In the genomic region with DNA sequence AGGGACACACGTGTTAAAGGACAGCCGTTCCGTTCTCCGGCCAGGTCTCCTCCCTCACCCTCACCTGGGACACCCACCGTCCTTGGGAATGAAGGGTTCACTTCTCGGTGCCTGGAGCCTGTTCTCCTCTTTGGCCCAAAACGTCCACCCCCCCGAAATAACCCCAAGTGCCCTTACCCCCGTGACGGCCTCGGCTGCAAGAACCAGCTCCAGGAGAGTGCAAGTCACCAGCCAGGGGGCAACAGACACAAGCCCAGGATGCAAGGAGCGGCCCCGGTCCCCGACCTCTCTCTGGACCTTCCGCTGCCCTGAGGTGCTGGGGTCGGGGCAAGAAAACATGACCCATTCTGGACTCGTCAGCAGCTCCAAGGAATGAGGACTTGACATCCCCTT, we compare ENCODE assay signal across 33 cellular contexts. TPM values are rescaled to one million over a fixed set of nuclear protein-coding genes. Genes with fewer than 3 reads are reported as not detected.
A peak's percentile ranks its signal among the peaks of the same experiment; 100 is the strongest.
DNase-seq lines count a peak whose midpoint lies in the region; ATAC-seq, FAIRE-seq and TF ChIP-seq lines count a peak whose summit lies in the region.
"Had no signal": no experiment of that assay in that cellular context is flagged by ENCODE, and none has a peak within 500 bp of the region (broad histone marks: within the 10 kb centered on the region; RNA-seq: fewer than 3 reads in every experiment).

No MANE protein-coding gene starts in this region.

- TF ChIP-seq POLR2A in endothelial cell of umbilical vein (IDR thresholded peaks at IDR 0.05; ENCODE audit: low read depth, low read length) = no peak

- no peak overlapping the region for H3K18ac ChIP-seq in H9 (ENCODE audit: insufficient read length, low read depth, low read length)

- H3K23ac ChIP-seq in H9 (ENCODE audit: insufficient read length, low read depth, low read length) = no peak overlapping the region

- no TSS peak for BruUV-seq in endothelial cell of umbilical vein (replicated peaks; lab: Mats Ljungman, UMichigan)

- no peak overlapping the region for H2BK120ac ChIP-seq in H9 (ENCODE audit: low read depth, low read length, poor library complexity, severe bottlenecking)

- no peak overlapping the region for H2BK12ac ChIP-seq in H9 (ENCODE audit: insufficient read length, low read depth, low read length)

- no peak overlapping the region for H3K4ac ChIP-seq in H9 (ENCODE audit: low read depth, low read length)

- H3K9ac ChIP-seq in H9 (ENCODE audit: extremely low read depth, insufficient read length, low read length) = no peak overlapping the region
- no peak overlapping the region for H3K9ac ChIP-seq in endothelial cell of umbilical vein (replicated peaks; ENCODE audit: extremely low read depth, insufficient read depth, low read length)
- no peak overlapping the region for H3K9ac ChIP-seq in neural progenitor cell

- H3K4me3 Mint-ChIP-seq in H9 = peak overlapping the region; percentile 52 to 78
- no peak overlapping the region for H3K4me3 Mint-ChIP-seq in neural progenitor cell
- no peak overlapping the region for H3K4me3 Mint-ChIP-seq in stimulated activated naive B cell treated with anti-CD40 and anti-IgM and Interleukin-4, amounts not matched to agents 10 μg/mL and 1 μg/mL and 100 μg/mL, for 72 hours
- H3K4me3 Mint-ChIP-seq: activated CD4-positive, alpha-beta T cell treated with anti-CD3 and anti-CD28 coated beads for 36 hours; activated CD8-positive, alpha-beta T cell treated with anti-CD3 and anti-CD28 coated beads for 36 hours; activated naive CD4-positive, alpha-beta T cell treated with anti-CD3 and anti-CD28 coated beads, Interleukin-2, amount 10 ng/mL, durations not matched to agents 7 days and 5 days; activated T-helper 1 cell treated with anti-CD3 and anti-CD28 coated beads, Interleukin-12 subunit alpha, Interleukin-12 subunit beta, Interleukin-2, Interleukin-4 antibody, amounts not matched to agents 30 ng/mL and 10 ng/mL and 1 ng/mL, durations not matched to agents 14 hours and 24 hours and 36 hours; central memory CD8-positive, alpha-beta T cell had no signal

- H3K27ac Mint-ChIP-seq in H9 = no peak overlapping the region
- no peak overlapping the region for H3K27ac Mint-ChIP-seq in neural progenitor cell
- H3K27ac Mint-ChIP-seq in stimulated activated naive B cell treated with anti-CD40 and anti-IgM and Interleukin-4, amounts not matched to agents 10 μg/mL and 1 μg/mL and 100 μg/mL, for 72 hours = no peak overlapping the region
- H3K27ac Mint-ChIP-seq: activated CD4-positive, alpha-beta T cell treated with anti-CD3 and anti-CD28 coated beads for 36 hours; activated CD8-positive, alpha-beta T cell treated with anti-CD3 and anti-CD28 coated beads for 36 hours; activated naive CD4-positive, alpha-beta T cell treated with anti-CD3 and anti-CD28 coated beads, Interleukin-2, amount 10 ng/mL, durations not matched to agents 7 days and 5 days; activated T-helper 1 cell treated with anti-CD3 and anti-CD28 coated beads, Interleukin-12 subunit alpha, Interleukin-12 subunit beta, Interleukin-2, Interleukin-4 antibody, amounts not matched to agents 30 ng/mL and 10 ng/mL and 1 ng/mL, durations not matched to agents 14 hours and 24 hours and 36 hours; naive thymus-derived CD8-positive, alpha-beta T cell had no signal

- no peaks in the 10 kb centered on the region for H3K9me3 Mint-ChIP-seq in H9
- H3K9me3 Mint-ChIP-seq in neural progenitor cell = no peaks in the 10 kb centered on the region
- H3K9me3 Mint-ChIP-seq in stimulated activated naive B cell treated with anti-CD40 and anti-IgM and Interleukin-4, amounts not matched to agents 10 μg/mL and 1 μg/mL and 100 μg/mL, for 72 hours = no peaks in the 10 kb centered on the region
- H3K9me3 Mint-ChIP-seq: activated CD8-positive, alpha-beta T cell treated with anti-CD3 and anti-CD28 coated beads for 36 hours; activated naive CD4-positive, alpha-beta T cell treated with anti-CD3 and anti-CD28 coated beads, Interleukin-2, amount 10 ng/mL, durations not matched to agents 7 days and 5 days; activated T-helper 1 cell treated with anti-CD3 and anti-CD28 coated beads, Interleukin-12 subunit alpha, Interleukin-12 subunit beta, Interleukin-2, Interleukin-4 antibody, amounts not matched to agents 30 ng/mL and 10 ng/mL and 1 ng/mL, durations not matched to agents 14 hours and 24 hours and 36 hours; central memory CD8-positive, alpha-beta T cell; naive thymus-derived CD8-positive, alpha-beta T cell had no signal

- H2AFZ ChIP-seq in H9 (ENCODE audit: low read length) (no peak overlapping the region), endothelial cell of umbilical vein (ENCODE audit: low read depth, low read length) (no peak overlapping the region), neural progenitor cell (replicated peaks) (no peak overlapping the region)

- H3K4me2 ChIP-seq in H9 (ENCODE audit: insufficient read depth, insufficient read length, low read length) (peak overlapping the region; percentile 68), endothelial cell of umbilical vein (ENCODE audit: insufficient read depth, low read length) (no peak overlapping the region), neural progenitor cell (peak overlapping the region; percentile 74)

- no peak overlapping the region for H4K8ac ChIP-seq in H9 (replicated peaks; ENCODE audit: insufficient read length, low read depth, low read length)

- CTCF ChIA-PET in endothelial cell of umbilical vein (lab: Charles Lee) = interaction anchor here (0.6 to 2.5 kb wide), 3 partner anchors 11 to 16 kb away, joined by 3 to 15 read pairs (median 3); no protein-coding TSS in a partner anchor

- peaks cover 29 to 43% of the 10 kb centered on the region in 2 experiments for H3K4me1 Mint-ChIP-seq in H9
- peaks cover 15% of the 10 kb centered on the region for H3K4me1 Mint-ChIP-seq in neural progenitor cell
- peaks cover 1 to 13% of the 10 kb centered on the region in 2 donors for H3K4me1 Mint-ChIP-seq in stimulated activated naive B cell treated with anti-CD40 and anti-IgM and Interleukin-4, amounts not matched to agents 10 μg/mL and 1 μg/mL and 100 μg/mL, for 72 hours
- H3K4me1 Mint-ChIP-seq: activated CD4-positive, alpha-beta T cell treated with anti-CD3 and anti-CD28 coated beads for 36 hours; activated naive CD4-positive, alpha-beta T cell treated with anti-CD3 and anti-CD28 coated beads, Interleukin-2, amount 10 ng/mL, durations not matched to agents 7 days and 5 days; central memory CD8-positive, alpha-beta T cell had no signal

- H3K79me2 ChIP-seq in H9 (ENCODE audit: insufficient read depth, low read length) = no peaks in the 10 kb centered on the region
- no peaks in the 10 kb centered on the region for H3K79me2 ChIP-seq in endothelial cell of umbilical vein (ENCODE audit: control insufficient read depth, insufficient read depth, low read length)
- H3K79me2 ChIP-seq in neural progenitor cell (ENCODE audit: low read depth) = no peaks in the 10 kb centered on the region

- TF ChIP-seq CTCF in H9 (conservative IDR thresholded peaks at IDR 0.05) (no peak), endothelial cell of umbilical vein (IDR thresholded peaks at IDR 0.05; ENCODE audit: extremely low read depth in 1 of 2, insufficient read depth in 1 of 2, low read depth in 1 of 2, low read length in 2 of 2) (no peak), neural progenitor cell (IDR thresholded peaks at IDR 0.05) (no peak)

- DNase-seq in H9 (no peak), endothelial cell of umbilical vein (ENCODE audit: low read depth, low spot score) (no peak), neural progenitor cell (ENCODE audit: low spot score) (peak; percentile 31), activated gamma-delta T cell treated with Interleukin-2 at 50 U/mL for 16 hours (no peak), HT-29 (ENCODE audit: low spot score) (no peak)
- no peak for DNase-seq in stimulated activated naive B cell treated with anti-CD40 and anti-IgM and Interleukin-4, amounts not matched to agents 10 μg/mL and 1 μg/mL and 100 μg/mL, for 72 hours
- DNase-seq: activated CD8-positive, alpha-beta memory T cell treated with anti-CD3 and anti-CD28 coated beads, Interleukin-2, amount 50 U/mL, for 48 hours; activated naive CD4-positive, alpha-beta T cell treated with anti-CD3 and anti-CD28 coated beads, Interleukin-2, amount 10 ng/mL, durations not matched to agents 7 days and 5 days; body of pancreas; Calu3; DMS79 treated with DMSO at 0.1 percent for 48 hours; head of caudate nucleus; KG1; NCI-H1105; NCI-H187; NCI-H446 treated with DMSO at 0.1 percent for 48 hours; NCI-H774; ovary; stimulated activated naive CD4-positive, alpha-beta T cell; SW 1271; testis had no signal

- no peak overlapping the region for H2AK5ac ChIP-seq in H9 (ENCODE audit: insufficient read length, low read length)

- dilution Hi-C loops in endothelial cell of umbilical vein (cut with MboI; ENCODE audit: extremely low pct_ligation_motif_present, low sequenced_read_pairs) = no loop called here

- H3K9me3 ChIP-seq in H9 (ENCODE audit: control insufficient read depth, low read depth, low read length) = no peaks in the 10 kb centered on the region
- no peaks in the 10 kb centered on the region for H3K9me3 ChIP-seq in endothelial cell of umbilical vein (replicated peaks; ENCODE audit: control insufficient read depth, insufficient read depth, low read length)
- H3K9me3 ChIP-seq in neural progenitor cell (ENCODE audit: low read depth) = no peaks in the 10 kb centered on the region
- H3K9me3 ChIP-seq: body of pancreas, ovary, testis had no signal

- H2BK20ac ChIP-seq in H9 (ENCODE audit: low read depth, low read length, poor library complexity, severe bottlenecking) = no peak overlapping the region

- no peaks in the 10 kb centered on the region for H3K79me1 ChIP-seq in H9 (ENCODE audit: insufficient read depth, low read depth, low read length, poor library complexity, severe bottlenecking)

- H2BK5ac ChIP-seq in H9 (ENCODE audit: insufficient read length, low read length) = no peak overlapping the region

- H3F3A ChIP-seq in neural progenitor cell (ENCODE audit: low read depth) = peaks cover 4% of the 10 kb centered on the region

- H3K23me2 ChIP-seq in H9 (ENCODE audit: insufficient read length, low read depth, low read length, poor library complexity, severe bottlenecking) = no peaks in the 10 kb centered on the region

- no peak for FAIRE-seq in endothelial cell of umbilical vein (lab: Jason Lieb, UNC)

- H4K5ac ChIP-seq in H9 (ENCODE audit: insufficient read length, low read depth, low read length) = no peak overlapping the region

- H3K27me3 ChIP-seq in H9 (ENCODE audit: insufficient read depth, low read length) (peaks cover 7% of the 10 kb centered on the region; the same call in 1 of the 2 replicates), endothelial cell of umbilical vein (ENCODE audit: control insufficient read depth in 2 of 2, insufficient read depth in 2 of 2, low read length in 2 of 2) (peaks cover 17 to 18% of the 10 kb centered on the region in 2 experiments), neural progenitor cell (peaks cover 60% of the 10 kb centered on the region)
- H3K27me3 ChIP-seq: testis had no signal

- H3K27me3 Mint-ChIP-seq in H9 (ENCODE audit: low read depth) = peaks cover 76% of the 10 kb centered on the region
- H3K27me3 Mint-ChIP-seq in neural progenitor cell (ENCODE audit: insufficient read depth, low read depth) = peaks cover 26% of the 10 kb centered on the region
- H3K27me3 Mint-ChIP-seq in stimulated activated naive B cell treated with anti-CD40 and anti-IgM and Interleukin-4, amounts not matched to agents 10 μg/mL and 1 μg/mL and 100 μg/mL, for 72 hours = peaks cover 65 to 74% of the 10 kb centered on the region in 2 donors

- H3K36me3 Mint-ChIP-seq in H9 (ENCODE audit: insufficient read depth in 1 of 3, low read depth in 3 of 3) (no peaks in the 10 kb centered on the region), neural progenitor cell (no peaks in the 10 kb centered on the region)
- peaks cover 0 to 1% of the 10 kb centered on the region in 2 donors for H3K36me3 Mint-ChIP-seq in stimulated activated naive B cell treated with anti-CD40 and anti-IgM and Interleukin-4, amounts not matched to agents 10 μg/mL and 1 μg/mL and 100 μg/mL, for 72 hours
- H3K36me3 Mint-ChIP-seq: activated naive CD4-positive, alpha-beta T cell treated with anti-CD3 and anti-CD28 coated beads, Interleukin-2, amount 10 ng/mL, durations not matched to agents 7 days and 5 days; naive thymus-derived CD8-positive, alpha-beta T cell had no signal

- no peak for ATAC-seq in stimulated activated naive B cell treated with anti-CD40 and anti-IgM and Interleukin-4, amounts not matched to agents 10 μg/mL and 1 μg/mL and 100 μg/mL, for 72 hours (replicated peaks)
- ATAC-seq: body of pancreas had no signal

- H3K4me3 ChIP-seq in endothelial cell of umbilical vein (replicated peaks in 1 of 3; ENCODE audit: insufficient read depth in 1 of 3, low read depth in 1 of 3, low read length in 3 of 3) = no peak overlapping the region
- peak overlapping the region; percentile 30 for H3K4me3 ChIP-seq in neural progenitor cell
- H3K4me3 ChIP-seq: body of pancreas, lung, ovary, testis had no signal

- peaks cover 2% of the 10 kb centered on the region; the same call in 1 of the 2 replicates for H3K4me1 ChIP-seq in H9 (ENCODE audit: insufficient read depth, low read length)
- no peaks in the 10 kb centered on the region for H3K4me1 ChIP-seq in endothelial cell of umbilical vein (ENCODE audit: control insufficient read depth, extremely low read depth, insufficient read depth, low read length)
- H3K4me1 ChIP-seq in neural progenitor cell = peaks cover 18% of the 10 kb centered on the region

- no peak overlapping the region for H3K14ac ChIP-seq in H9 (ENCODE audit: insufficient read depth, low read length)

- H4K20me1 ChIP-seq in H9 (ENCODE audit: control insufficient read depth, insufficient read depth, insufficient read length) (no peaks in the 10 kb centered on the region), endothelial cell of umbilical vein (replicated peaks; ENCODE audit: control insufficient read depth, extremely low read depth, insufficient read depth, low read length) (no peaks in the 10 kb centered on the region), neural progenitor cell (ENCODE audit: low read depth) (no peaks in the 10 kb centered on the region)

- no peak overlapping the region for H4K91ac ChIP-seq in H9 (ENCODE audit: insufficient read length, low read depth, low read length)

- POLR2A ChIA-PET in endothelial cell of umbilical vein (lab: Charles Lee) = no interaction called here

- no peak overlapping the region for H3K27ac ChIP-seq in H9 (ENCODE audit: insufficient read length, low read depth, low read length)
- no peak overlapping the region for H3K27ac ChIP-seq in endothelial cell of umbilical vein (ENCODE audit: insufficient read depth, low read depth, low read length)
- no peak overlapping the region for H3K27ac ChIP-seq in neural progenitor cell
- H3K27ac ChIP-seq: body of pancreas, ovary, testis had no signal

- intact Hi-C loops in endothelial cell of umbilical vein (cut with micrococcal nuclease) = no loop called here

- H3K36me3 ChIP-seq in endothelial cell of umbilical vein (ENCODE audit: control insufficient read depth in 2 of 2, extremely low read depth in 1 of 2, insufficient read depth in 2 of 2, low read length in 2 of 2) (no peaks in the 10 kb centered on the region), neural progenitor cell (no peaks in the 10 kb centered on the region)
- H3K36me3 ChIP-seq: ovary had no signal

- H2BK15ac ChIP-seq in H9 (ENCODE audit: low read depth, low read length) = no peak overlapping the region

- no CpG with 5 or more reads among the region's 17 CpGs for WGBS in H9 (ENCODE audit: extremely low coverage, insufficient read length, low lambda C conversion rate)

- H3T11ph ChIP-seq in H9 (ENCODE audit: low read length) = no peak overlapping the region

- no peaks in the 10 kb centered on the region for H3K9me1 ChIP-seq in endothelial cell of umbilical vein (replicated peaks; ENCODE audit: control insufficient read depth, extremely low read depth, insufficient read depth, low read length)

- H3K56ac ChIP-seq in H9 (ENCODE audit: insufficient read length, low read depth, low read length) = no peak overlapping the region

RNA-seq across cellular contexts. Expression of gene UBE2I, which starts 20.0 kb away (rescaled TPM):
- 286 and 290 TPM in 2 replicates for total RNA-seq in H9 (2021)
- 230 and 233 TPM in 2 replicates for total RNA-seq in endothelial cell of umbilical vein
- 121 and 122 TPM in 2 replicates for polyA plus RNA-seq in endothelial cell of umbilical vein
- polyA plus RNA-seq in endothelial cell of umbilical vein (2011; cell fraction: cytosol; rRNA removed) = 143 and 152 TPM in 2 replicates
- 216 and 241 TPM in 2 replicates for polyA plus RNA-seq in endothelial cell of umbilical vein (2011; cell fraction: nucleus; rRNA removed)
- polyA plus RNA-seq in endothelial cell of umbilical vein (2012) = 167 and 177 TPM in 2 replicates
- 70.3 and 73.6 TPM in 2 replicates for polyA minus RNA-seq in endothelial cell of umbilical vein
- polyA minus RNA-seq in endothelial cell of umbilical vein (2011; cell fraction: cytosol; rRNA and poly(A)+ RNA removed) = 64.5 TPM
- 66.8 and 90.0 TPM in 2 replicates for polyA minus RNA-seq in endothelial cell of umbilical vein (2011; cell fraction: nucleus; rRNA and poly(A)+ RNA removed)
- total RNA-seq in neural progenitor cell (ENCODE audit: low replicate concordance) = 184 and 239 TPM in 2 replicates
- total RNA-seq in HT-29 (2014; rRNA removed; shearing (Covaris generic)) = 90.1 and 116 TPM in 2 replicates

RNA-seq across cellular contexts. Expression of gene TPSD1, which starts 33.6 kb away (rescaled TPM):
- total RNA-seq in H9 (2021) = not detected in 2 replicates
- not detected in 2 replicates for total RNA-seq in endothelial cell of umbilical vein
- polyA plus RNA-seq in endothelial cell of umbilical vein = not detected in 2 replicates
- not detected in 2 replicates for polyA plus RNA-seq in endothelial cell of umbilical vein (2011; cell fraction: cytosol; rRNA removed)
- not detected in 2 replicates for polyA plus RNA-seq in endothelial cell of umbilical vein (2011; cell fraction: nucleus; rRNA removed)
- polyA plus RNA-seq in endothelial cell of umbilical vein (2012) = not detected in 2 replicates
- not detected in 2 replicates for polyA minus RNA-seq in endothelial cell of umbilical vein
- not detected for polyA minus RNA-seq in endothelial cell of umbilical vein (2011; cell fraction: cytosol; rRNA and poly(A)+ RNA removed)
- not detected in 2 replicates for polyA minus RNA-seq in endothelial cell of umbilical vein (2011; cell fraction: nucleus; rRNA and poly(A)+ RNA removed)
- total RNA-seq in neural progenitor cell (ENCODE audit: low replicate concordance) = not detected in 2 replicates
- not detected in 2 replicates for total RNA-seq in HT-29 (2014; rRNA removed; shearing (Covaris generic))
- total RNA-seq: activated CD4-positive, alpha-beta T cell treated with anti-CD3 and anti-CD28 coated beads for 36 hours; activated CD8-positive, alpha-beta T cell treated with anti-CD3 and anti-CD28 coated beads for 36 hours; activated T-helper 1 cell treated with anti-CD3 and anti-CD28 coated beads, Interleukin-12 subunit alpha, Interleukin-12 subunit beta, Interleukin-2, Interleukin-4 antibody, amounts not matched to agents 30 ng/mL and 10 ng/mL and 1 ng/mL, durations not matched to agents 14 hours and 24 hours and 36 hours; Calu3; esophagus mucosa; fibroblast of villous mesenchyme; MCF 10A; mononuclear cell; naive thymus-derived CD8-positive, alpha-beta T cell; RPMI7951; skeletal muscle tissue had no signal
- polyA plus RNA-seq: naive thymus-derived CD8-positive, alpha-beta T cell had no signal

RNA-seq across cellular contexts. Expression of gene BAIAP3, which starts 44.0 kb away (rescaled TPM):
- total RNA-seq in H9 (2021) = 5.9 and 6.8 TPM in 2 replicates
- 0.66 and 0.88 TPM in 2 replicates for total RNA-seq in endothelial cell of umbilical vein
- 0.27 and 0.36 TPM in 2 replicates for polyA plus RNA-seq in endothelial cell of umbilical vein
- polyA plus RNA-seq in endothelial cell of umbilical vein (2011; cell fraction: cytosol; rRNA removed) = 0.09 and 0.10 TPM in 2 replicates
- polyA plus RNA-seq in endothelial cell of umbilical vein (2011; cell fraction: nucleus; rRNA removed) = 1.1 and 1.8 TPM in 2 replicates
- polyA plus RNA-seq in endothelial cell of umbilical vein (2012) = 0.12 and 0.33 TPM in 2 replicates
- 0.32 and 0.38 TPM in 2 replicates for polyA minus RNA-seq in endothelial cell of umbilical vein
- not detected for polyA minus RNA-seq in endothelial cell of umbilical vein (2011; cell fraction: cytosol; rRNA and poly(A)+ RNA removed)
- 0.19 and 0.24 TPM in 2 replicates for polyA minus RNA-seq in endothelial cell of umbilical vein (2011; cell fraction: nucleus; rRNA and poly(A)+ RNA removed)
- total RNA-seq in neural progenitor cell (ENCODE audit: low replicate concordance) = 0.34 and 4.0 TPM in 2 replicates
- total RNA-seq in HT-29 (2014; rRNA removed; shearing (Covaris generic)) = 8.2 and 14.1 TPM in 2 replicates

RNA-seq across cellular contexts. Expression of gene TPSAB1, which starts 49.0 kb away (rescaled TPM):
- total RNA-seq in H9 (2021) (not detected in 2 replicates), endothelial cell of umbilical vein (not detected in 2 replicates), neural progenitor cell (ENCODE audit: low replicate concordance) (not detected in 2 replicates)
- not detected in 2 replicates for polyA plus RNA-seq in endothelial cell of umbilical vein
- not detected in 2 replicates for polyA plus RNA-seq in endothelial cell of umbilical vein (2011; cell fraction: cytosol; rRNA removed)
- not detected in 2 replicates for polyA plus RNA-seq in endothelial cell of umbilical vein (2011; cell fraction: nucleus; rRNA removed)
- polyA plus RNA-seq in endothelial cell of umbilical vein (2012) = not detected in 2 replicates
- not detected in 2 replicates for polyA minus RNA-seq in endothelial cell of umbilical vein
- not detected for polyA minus RNA-seq in endothelial cell of umbilical vein (2011; cell fraction: cytosol; rRNA and poly(A)+ RNA removed)
- not detected in 2 replicates for polyA minus RNA-seq in endothelial cell of umbilical vein (2011; cell fraction: nucleus; rRNA and poly(A)+ RNA removed)
- not detected in 2 replicates for total RNA-seq in HT-29 (2014; rRNA removed; shearing (Covaris generic))
- total RNA-seq: activated CD4-positive, alpha-beta T cell treated with anti-CD3 and anti-CD28 coated beads for 36 hours; activated CD8-positive, alpha-beta T cell treated with anti-CD3 and anti-CD28 coated beads for 36 hours; activated T-helper 1 cell treated with anti-CD3 and anti-CD28 coated beads, Interleukin-12 subunit alpha, Interleukin-12 subunit beta, Interleukin-2, Interleukin-4 antibody, amounts not matched to agents 30 ng/mL and 10 ng/mL and 1 ng/mL, durations not matched to agents 14 hours and 24 hours and 36 hours; Calu3; fibroblast of villous mesenchyme; MCF 10A; mononuclear cell; naive thymus-derived CD8-positive, alpha-beta T cell had no signal
- polyA plus RNA-seq: naive thymus-derived CD8-positive, alpha-beta T cell had no signal

RNA-seq across cellular contexts. Expression of gene TPSB2, which starts 59.5 kb away (rescaled TPM):
- total RNA-seq in H9 (2021) (not detected in 2 replicates), endothelial cell of umbilical vein (not detected in 2 replicates), neural progenitor cell (ENCODE audit: low replicate concordance) (not detected in 2 replicates)
- not detected in 2 replicates for polyA plus RNA-seq in endothelial cell of umbilical vein
- polyA plus RNA-seq in endothelial cell of umbilical vein (2011; cell fraction: cytosol; rRNA removed) = not detected in 2 replicates
- not detected in 2 replicates for polyA plus RNA-seq in endothelial cell of umbilical vein (2011; cell fraction: nucleus; rRNA removed)
- not detected in 2 replicates for polyA plus RNA-seq in endothelial cell of umbilical vein (2012)
- polyA minus RNA-seq in endothelial cell of umbilical vein = not detected in 2 replicates
- polyA minus RNA-seq in endothelial cell of umbilical vein (2011; cell fraction: cytosol; rRNA and poly(A)+ RNA removed) = not detected
- polyA minus RNA-seq in endothelial cell of umbilical vein (2011; cell fraction: nucleus; rRNA and poly(A)+ RNA removed) = not detected in 2 replicates
- not detected in 2 replicates for total RNA-seq in HT-29 (2014; rRNA removed; shearing (Covaris generic))
- total RNA-seq: activated CD4-positive, alpha-beta T cell treated with anti-CD3 and anti-CD28 coated beads for 36 hours; activated CD8-positive, alpha-beta T cell treated with anti-CD3 and anti-CD28 coated beads for 36 hours; activated T-helper 1 cell treated with anti-CD3 and anti-CD28 coated beads, Interleukin-12 subunit alpha, Interleukin-12 subunit beta, Interleukin-2, Interleukin-4 antibody, amounts not matched to agents 30 ng/mL and 10 ng/mL and 1 ng/mL, durations not matched to agents 14 hours and 24 hours and 36 hours; Calu3; fibroblast of villous mesenchyme; MCF 10A; mononuclear cell; naive thymus-derived CD8-positive, alpha-beta T cell; RPMI7951; skeletal muscle tissue had no signal
- polyA plus RNA-seq: naive thymus-derived CD8-positive, alpha-beta T cell had no signal

Comparison
In these comparisons a context has a peak if more than half of its experiments do, and no peak if none do; other contexts are left out.
1. H3K4me3 Mint-ChIP-seq: peak in H9 (2 of 2); none in neural progenitor cell (single experiment) and stimulated activated naive B cell treated with anti-CD40 and anti-IgM and Interleukin-4, amounts not matched to agents 10 μg/mL and 1 μg/mL and 100 μg/mL, for 72 hours (0 of 2).